ENCODE assay signal across 16 cellular contexts in genomic region chr2:36663314-36663713, GRCh38. TPM values are rescaled to one million over a fixed set of nuclear protein-coding genes. Genes with fewer than 3 reads are reported as not detected.
A peak's percentile ranks its signal among the peaks of the same experiment; 100 is the strongest.
DNase-seq lines count a peak whose midpoint lies in the region; ATAC-seq and TF ChIP-seq lines count a peak whose summit lies in the region.
"Had no signal": no experiment of that assay in that cellular context is flagged by ENCODE, and none has a peak within 500 bp of the region (broad histone marks: within the 10 kb centered on the region; RNA-seq: fewer than 3 reads in every experiment).

No MANE protein-coding gene starts in this region.

- no peak overlapping the region for H3K4me2 ChIP-seq in HCT116 (ENCODE audit: low read length)
- H3K4me2 ChIP-seq in SK-N-SH: no peak overlapping the region; the same call in 1 of the 2 replicates
- peak overlapping the region; percentile 29 for H3K4me2 ChIP-seq in skeletal muscle satellite cell (ENCODE audit: low read length)
- H3K4me2 ChIP-seq: BLaER1 had no signal

- H3K36me3 ChIP-seq in HCT116 (ENCODE audit: control insufficient read depth in 1 of 2, insufficient read depth in 2 of 2, low read length in 2 of 2) (no peaks in the 10 kb centered on the region), SK-N-SH (replicated peaks in 1 of 2; ENCODE audit: control insufficient read depth in 1 of 2, insufficient read depth in 2 of 2, low read length in 1 of 2) (no peaks in the 10 kb centered on the region), psoas muscle (ENCODE audit: insufficient read depth in 1 of 2, low read depth in 1 of 2) (no peaks in the 10 kb centered on the region), skeletal muscle satellite cell (ENCODE audit: insufficient read depth, low read length) (no peaks in the 10 kb centered on the region)
- H3K36me3 ChIP-seq: BLaER1 had no signal

- ATAC-seq in HCT116 (no peak), psoas muscle (no peak), HG03108 (IDR thresholded peaks at IDR 0.05; ENCODE audit: unreplicated experiment) (no peak)

- intact Hi-C loops in HCT116 (cut with micrococcal nuclease): loop anchor here (5.0 kb wide), 1 partner anchor 156 kb away; no protein-coding TSS in a partner anchor
- intact Hi-C loops in psoas muscle (cut with DNase I): loop anchor here (5.0 to 10.0 kb wide), 4 partner anchors 66 to 149 kb away; partner anchors contain the start of gene FEZ2 (in 1 of the 2)

- peaks cover 0 to 15% of the 10 kb centered on the region in 2 experiments; a peak in 1 of 4 replicates for H3K4me1 ChIP-seq in HCT116 (ENCODE audit: control insufficient read depth in 1 of 2, insufficient read depth in 2 of 2, low read length in 2 of 2)
- no peaks in the 10 kb centered on the region; a peak in 1 of 4 replicates for H3K4me1 ChIP-seq in SK-N-SH (ENCODE audit: control insufficient read depth in 1 of 2, insufficient read depth in 2 of 2, low read depth in 1 of 2, low read length in 1 of 2)
- H3K4me1 ChIP-seq in psoas muscle: peaks cover 20% of the 10 kb centered on the region
- peaks cover 15% of the 10 kb centered on the region for H3K4me1 ChIP-seq in skeletal muscle satellite cell (ENCODE audit: control insufficient read depth, insufficient read depth, low read length)
- H3K4me1 ChIP-seq: BLaER1 had no signal

- TF ChIP-seq CTCF in HCT116 (IDR thresholded peaks at IDR 0.05 in 2 of 3, conservative IDR thresholded peaks at IDR 0.05 in 1 of 3; ENCODE audit: borderline replicate concordance in 1 of 3, insufficient read depth in 1 of 3, low read depth in 2 of 3, low read length in 2 of 3) (no peak), SK-N-SH (IDR thresholded peaks at IDR 0.05) (no peak), psoas muscle (IDR thresholded peaks at IDR 0.05) (no peak)

- no peak overlapping the region for H3K27ac ChIP-seq in HCT116 (ENCODE audit: low read depth, low read length)
- no peak overlapping the region for H3K27ac ChIP-seq in SK-N-SH (ENCODE audit: low read depth in 2 of 2, low read length in 1 of 2)
- H3K27ac ChIP-seq in psoas muscle: peak overlapping the region; percentile 62
- H3K27ac ChIP-seq: BLaER1, HL-60 had no signal

- WGBS in SK-N-SH (ENCODE audit: low lambda C conversion rate): 29% methylated on average over 2 of the region's 2 CpGs
- WGBS in psoas muscle, 3 donors: 51 to 66% (median 55%) methylated on average over 2 of the region's 2 CpGs

- no peaks in the 10 kb centered on the region for H3K9me3 ChIP-seq in HCT116 (ENCODE audit: control insufficient read depth in 1 of 2, insufficient read depth in 1 of 2, low read depth in 1 of 2, low read length in 2 of 2)
- no peaks in the 10 kb centered on the region for H3K9me3 ChIP-seq in SK-N-SH
- H3K9me3 ChIP-seq in psoas muscle: no peaks in the 10 kb centered on the region
- no peaks in the 10 kb centered on the region for H3K9me3 ChIP-seq in skeletal muscle satellite cell (replicated peaks; ENCODE audit: low read length)
- H3K9me3 ChIP-seq: BLaER1 had no signal

- TF ChIP-seq EP300 in SK-N-SH (IDR thresholded peaks at IDR 0.05; ENCODE audit: borderline replicate concordance in 1 of 2, low read depth in 1 of 2, low read length in 1 of 2): no peak

- TF ChIP-seq POLR2A in HCT116 (IDR thresholded peaks at IDR 0.05; ENCODE audit: borderline replicate concordance, extremely low read depth, insufficient read depth, insufficient read length): no peak

- H2AFZ ChIP-seq in HCT116 (ENCODE audit: low read depth, low read length, poor library complexity, severe bottlenecking) (peak overlapping the region; percentile 49), SK-N-SH (ENCODE audit: low read depth) (peak overlapping the region; percentile 67; the same call in 1 of the 2 replicates)

- no TSS peak for BruUV-seq in HCT116 (replicated peaks; lab: Mats Ljungman, UMichigan)

- H3K79me2 ChIP-seq in HCT116 (ENCODE audit: insufficient read depth, low read length): no peaks in the 10 kb centered on the region
- H3K79me2 ChIP-seq in SK-N-SH (ENCODE audit: insufficient read depth): no peaks in the 10 kb centered on the region

- H4K20me1 ChIP-seq in HCT116 (ENCODE audit: insufficient read depth) (no peaks in the 10 kb centered on the region), SK-N-SH (ENCODE audit: insufficient read depth) (no peaks in the 10 kb centered on the region)
- H4K20me1 ChIP-seq: BLaER1 had no signal

- RAD21 ChIA-PET in HCT116 (lab: Charles Lee; ENCODE audit: low non-redundant PET in 1 of 2, low total read pairs in 2 of 2, uncharacterized antibody in 2 of 2, unreplicated experiment in 2 of 2): no interaction called here

- DNase-seq in HCT116 (ENCODE audit: low read depth, low spot score) (no peak), SK-N-SH (no peak), psoas muscle (no peak), NCI-H146 (lab: John Stamatoyannopoulos, UW) (no peak), NCI-H1930 (lab: John Stamatoyannopoulos, UW) (no peak), SK-N-DZ (ENCODE audit: low spot score) (no peak)
- DNase-seq: H9 had no signal

- peaks cover 9% of the 10 kb centered on the region for H3F3A ChIP-seq in SK-N-SH (replicated peaks; ENCODE audit: insufficient read depth)

- H3K9ac ChIP-seq in HCT116 (ENCODE audit: low read length) (no peak overlapping the region), SK-N-SH (no peak overlapping the region), skeletal muscle satellite cell (ENCODE audit: low read depth, low read length) (peak overlapping the region; percentile 52)
- H3K9ac ChIP-seq: BLaER1 had no signal

- H3K27me3 ChIP-seq in HCT116 (ENCODE audit: insufficient read depth, low read length) (no peaks in the 10 kb centered on the region), SK-N-SH (ENCODE audit: insufficient read depth) (no peaks in the 10 kb centered on the region), psoas muscle (ENCODE audit: insufficient read depth in 3 of 3, low read length in 2 of 3) (no peaks in the 10 kb centered on the region), skeletal muscle satellite cell (ENCODE audit: control insufficient read depth, insufficient read depth, low read length) (no peaks in the 10 kb centered on the region)
- H3K27me3 ChIP-seq: BLaER1 had no signal

- H3K4me3 ChIP-seq in HCT116 (replicated peaks in 1 of 2; ENCODE audit: low read depth in 1 of 2, low read length in 2 of 2): no peak overlapping the region
- no peak overlapping the region for H3K4me3 ChIP-seq in SK-N-SH (ENCODE audit: low read depth in 2 of 2, low read length in 1 of 2)
- H3K4me3 ChIP-seq in psoas muscle: no peak overlapping the region
- no peak overlapping the region for H3K4me3 ChIP-seq in skeletal muscle satellite cell (ENCODE audit: low read length)
- H3K4me3 ChIP-seq: BLaER1, GM12878 had no signal

- CTCF ChIA-PET in HCT116 (lab: Charles Lee): interaction anchor here (0.6 to 1.7 kb wide), 2 partner anchors 117 to 311 kb away, joined by 3 to 8 read pairs; no protein-coding TSS in a partner anchor
- CTCF ChIA-PET in SK-N-SH (lab: Yijun Ruan, JAX): interaction anchor here (0.9 to 6.0 kb wide), 17 partner anchors 10 to 791 kb away, joined by 3 to 57 read pairs (median 10); partner anchors contain the start of gene CRIM1

- H3K9me2 ChIP-seq in HCT116 (ENCODE audit: insufficient read depth) (no peaks in the 10 kb centered on the region), SK-N-SH (no peaks in the 10 kb centered on the region)

- no peak for TF ChIP-seq RAD21 in HCT116 (IDR thresholded peaks at IDR 0.05; ENCODE audit: low read depth)
- no peak for TF ChIP-seq RAD21 in SK-N-SH (IDR thresholded peaks at IDR 0.05; ENCODE audit: low read length)

- POLR2A ChIA-PET in HCT116 (lab: Charles Lee): interaction anchor here (1.3 kb wide), 1 partner anchor 15 kb away, joined by 3 read pairs; no protein-coding TSS in a partner anchor
- POLR2A ChIA-PET in SK-N-SH (lab: Yijun Ruan, JAX): no interaction called here

TF ChIP-seq in HCT116, 20 proteins besides CTCF, POLR2A, EP300 and RAD21:
- TF ChIP-seq, protein P1, sequence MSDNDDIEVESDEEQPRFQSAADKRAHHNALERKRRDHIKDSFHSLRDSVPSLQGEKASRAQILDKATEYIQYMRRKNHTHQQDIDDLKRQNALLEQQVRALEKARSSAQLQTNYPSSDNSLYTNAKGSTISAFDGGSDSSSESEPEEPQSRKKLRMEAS (IDR thresholded peaks at IDR 0.05): no peak
- no peak for TF ChIP-seq ELF1 (IDR thresholded peaks at IDR 0.05; ENCODE audit: borderline replicate concordance, low read depth)
- no peak for TF ChIP-seq ZFX (IDR thresholded peaks at IDR 0.05)
- TF ChIP-seq CBX3 (IDR thresholded peaks at IDR 0.05; ENCODE audit: low read depth): no peak
- no peak for TF ChIP-seq SP1 (IDR thresholded peaks at IDR 0.05; ENCODE audit: low read depth)
- TF ChIP-seq SRF (IDR thresholded peaks at IDR 0.05; ENCODE audit: low read depth): no peak
- TF ChIP-seq EZH2phosphoT487 (IDR thresholded peaks at IDR 0.05; ENCODE audit: borderline replicate concordance): no peak
- TF ChIP-seq JUND (IDR thresholded peaks at IDR 0.05): no peak
- no peak for TF ChIP-seq FOSL1 (IDR thresholded peaks at IDR 0.05; ENCODE audit: low read depth)

TF ChIP-seq in SK-N-SH, 30 proteins besides CTCF, POLR2A, EP300 and RAD21:
- no peak for TF ChIP-seq FOSL2 (IDR thresholded peaks at IDR 0.05; ENCODE audit: borderline replicate concordance, low read depth)
- TF ChIP-seq GATA2 (CRISPR knock-in tag; IDR thresholded peaks at IDR 0.05): no peak
- TF ChIP-seq SIN3A (IDR thresholded peaks at IDR 0.05; ENCODE audit: borderline replicate concordance, low read depth, low read length): no peak
- no peak for TF ChIP-seq NFIC (IDR thresholded peaks at IDR 0.05; ENCODE audit: borderline replicate concordance)
- no peak for TF ChIP-seq USF2 (IDR thresholded peaks at IDR 0.05; ENCODE audit: borderline replicate concordance, low read depth, low read length)

RNA-seq across cellular contexts. Expression of gene VIT, which starts 33.2 kb away (rescaled TPM):
- total RNA-seq in HCT116 (2021; ENCODE audit: unreplicated experiment) (not detected), psoas muscle (1 to 10 TPM; 1.2 to 8.5 (median 2.9) TPM)
- polyA plus RNA-seq in HCT116 (2012): not detected in 2 replicates
- polyA plus RNA-seq in SK-N-SH (2012; rRNA removed) (not detected in 2 replicates), psoas muscle (1 to 10 TPM; 4.5 to 8.4 (median 4.5) TPM)
- not detected in 2 replicates for polyA plus RNA-seq in SK-N-SH (2012; cell fraction: cytosol; rRNA removed)
- not detected in 2 replicates for polyA plus RNA-seq in SK-N-SH (2012; cell fraction: nucleus; rRNA removed)
- total RNA-seq in skeletal muscle satellite cell (2012; rRNA removed): 3.5 and 8.5 TPM in 2 replicates
- polyA plus RNA-seq in SK-N-DZ (2014; cell fraction: cytosol; rRNA removed): not detected in 2 replicates
- polyA plus RNA-seq in SK-N-DZ (2014; cell fraction: nucleus; rRNA removed): not detected in 2 replicates
- total RNA-seq: CD4-positive, alpha-beta memory T cell; GM12878; H1 had no signal
- polyA plus RNA-seq: AG04450; CD14-positive monocyte; CD4-positive, alpha-beta memory T cell had no signal
